Comparison of ENCODE assay signal across 8 cellular contexts in genomic region chr3:136197159-136197715, GRCh38. TPM values are rescaled to one million over a fixed set of nuclear protein-coding genes. Genes with fewer than 3 reads are reported as not detected.
DNase-seq lines count a peak whose midpoint lies in the region; ATAC-seq and TF ChIP-seq lines count a peak whose summit lies in the region.

No MANE protein-coding gene starts in this region.

- H3K27ac ChIP-seq in brain microvascular endothelial cell (peak overlapping the region; percentile 98), mesenchymal stem cell (ENCODE audit: low read length, poor library complexity, severe bottlenecking) (peak overlapping the region; percentile 94), aorta (ENCODE audit: low read depth in 1 of 2, low read length in 2 of 2) (peak overlapping the region; percentile 83 to 94)

- ATAC-seq in aorta (ENCODE audit: low FRiP score) (no peak), HG03280 (IDR thresholded peaks at IDR 0.05; ENCODE audit: unreplicated experiment) (no peak), sciatic nerve (no peak)

- H2BK5ac ChIP-seq in mesenchymal stem cell (ENCODE audit: low read depth, low read length, poor library complexity, severe bottlenecking): peak overlapping the region; percentile 88

- DNase-seq in DMS79 treated with DMSO at 0.1 percent for 48 hours (lab: John Stamatoyannopoulos, UW): peak; percentile 68
- peak; percentile 38 for DNase-seq in NB4 (ENCODE audit: low read depth)
- DNase-seq in brain microvascular endothelial cell: no peak
- DNase-seq in mesenchymal stem cell: no peak
- no peak for DNase-seq in aorta
- no peak for DNase-seq in middle frontal gyrus (ENCODE audit: extremely low spot score, low spot score)
- DNase-seq in sciatic nerve (ENCODE audit: low spot score): no peak

- TF ChIP-seq CTCF in NB4 (IDR thresholded peaks at IDR 0.05; ENCODE audit: low read depth, low read length) (no peak), brain microvascular endothelial cell (IDR thresholded peaks at IDR 0.05; ENCODE audit: low read depth, low read length, missing control alignments) (no peak)

- H3K36me3 ChIP-seq in brain microvascular endothelial cell (replicated peaks): no peaks in the 10 kb centered on the region
- H3K36me3 ChIP-seq in mesenchymal stem cell (ENCODE audit: control insufficient read depth in 1 of 2, insufficient read depth in 2 of 2, low read depth in 1 of 2, low read length in 2 of 2): no peaks in the 10 kb centered on the region
- H3K36me3 ChIP-seq in aorta (ENCODE audit: control insufficient read depth in 1 of 2, insufficient read depth in 2 of 2, low read length in 1 of 2): no peaks in the 10 kb centered on the region

- H3K23ac ChIP-seq in mesenchymal stem cell (ENCODE audit: low read length in 2 of 2): peak overlapping the region in 1 of 2 experiments; percentile 81

- H2BK12ac ChIP-seq in mesenchymal stem cell (ENCODE audit: low read length in 2 of 2): peak overlapping the region; percentile 38 to 94

- 18% methylated on average over 12 of the region's 13 CpGs for WGBS in mesenchymal stem cell
- WGBS in aorta, 2 donors: 11 to 12% methylated on average over 13 of the region's 13 CpGs

- H2BK120ac ChIP-seq in mesenchymal stem cell (ENCODE audit: low read depth, low read length): peak overlapping the region; percentile 89

- H2BK15ac ChIP-seq in mesenchymal stem cell (ENCODE audit: low read depth, poor library complexity, severe bottlenecking): peak overlapping the region; percentile 73

- no peaks in the 10 kb centered on the region for H3K79me1 ChIP-seq in mesenchymal stem cell (replicated peaks; ENCODE audit: low read length, poor library complexity, severe bottlenecking)

- H3K18ac ChIP-seq in mesenchymal stem cell (ENCODE audit: low read depth in 1 of 2, low read length in 2 of 2): peak overlapping the region; percentile 99

- H3K9me3 ChIP-seq in mesenchymal stem cell (ENCODE audit: control insufficient read depth, low read length) (no peaks in the 10 kb centered on the region), aorta (ENCODE audit: control insufficient read depth, low read length) (no peaks in the 10 kb centered on the region)

- TF ChIP-seq POLR2A in NB4 (IDR thresholded peaks at IDR 0.05; ENCODE audit: extremely low read depth, insufficient read length): no peak

- H3K4me2 ChIP-seq in mesenchymal stem cell (ENCODE audit: low read length, poor library complexity, severe bottlenecking): peak overlapping the region; percentile 87

- H3K27me3 ChIP-seq in brain microvascular endothelial cell (replicated peaks) (no peaks in the 10 kb centered on the region), mesenchymal stem cell (ENCODE audit: control insufficient read depth in 1 of 2, insufficient read depth in 1 of 2, low read length in 2 of 2) (no peaks in the 10 kb centered on the region), aorta (ENCODE audit: control insufficient read depth in 1 of 2, insufficient read depth in 2 of 2, low read length in 1 of 2) (no peaks in the 10 kb centered on the region)

- H2AFZ ChIP-seq in mesenchymal stem cell (ENCODE audit: low read depth, low read length): peak overlapping the region; percentile 75

- peak overlapping the region; percentile 68 for H3K4me3 ChIP-seq in NB4 (ENCODE audit: low read depth, low read length)
- H3K4me3 ChIP-seq in brain microvascular endothelial cell (ENCODE audit: low read depth, low read length): peak overlapping the region; percentile 73
- peak overlapping the region; percentile 95 to 96 for H3K4me3 ChIP-seq in mesenchymal stem cell (ENCODE audit: insufficient read depth in 1 of 2, low read depth in 1 of 2, low read length in 2 of 2)
- peak overlapping the region; percentile 50 to 55 for H3K4me3 ChIP-seq in aorta (ENCODE audit: low read length in 2 of 2)

- peak overlapping the region; percentile 75 to 85 for H3K4ac ChIP-seq in mesenchymal stem cell (ENCODE audit: low read depth in 1 of 2, low read length in 2 of 2)

- H3K4me1 ChIP-seq in mesenchymal stem cell (ENCODE audit: control insufficient read depth, insufficient read depth, low read depth, low read length) (peaks cover 3% of the 10 kb centered on the region), aorta (ENCODE audit: control insufficient read depth in 1 of 2, insufficient read depth in 2 of 2, low read length in 2 of 2) (peaks cover 2 to 7% of the 10 kb centered on the region in 2 donors)

- H4K91ac ChIP-seq in mesenchymal stem cell (ENCODE audit: low read length): peak overlapping the region; percentile 96

- H3K14ac ChIP-seq in mesenchymal stem cell (ENCODE audit: low read length in 2 of 2): peak overlapping the region in 1 of 2 experiments; percentile 50

- H4K8ac ChIP-seq in mesenchymal stem cell (ENCODE audit: low read length): peak overlapping the region; percentile 95

- in situ Hi-C loops in brain microvascular endothelial cell (cut with HindIII; ENCODE audit: low pct_ligation_motif_present, low sequenced_read_pairs): no loop called here

- H2AK5ac ChIP-seq in mesenchymal stem cell (ENCODE audit: low read length, severe bottlenecking): no peak overlapping the region

- intact Hi-C loops in aorta (cut with DNase I): loop anchor here (1.0 to 10.0 kb wide), 5 partner anchors 53 to 555 kb away; partner anchors contain the start of genes PCCB (in 2 of the 2) and STAG1 (in 1 of the 2)
- intact Hi-C loops in sciatic nerve (cut with DNase I): no loop called here

- peak overlapping the region; percentile 98 for H3K9ac ChIP-seq in mesenchymal stem cell (ENCODE audit: low read length)

RNA-seq across cellular contexts. Expression of gene MSL2, which starts 1.1 kb away (rescaled TPM):
- 10.3 TPM for polyA plus RNA-seq in mesenchymal stem cell (2013, experiment 1 of 2)
- polyA plus RNA-seq in mesenchymal stem cell (2013, experiment 2 of 2): 9.6 TPM
- total RNA-seq in aorta (10 to 100 TPM; 27.7 to 33.9 TPM), sciatic nerve (39.1 TPM)
- polyA plus RNA-seq in aorta: 1 to 10 TPM; 4.9 to 6.2 TPM

RNA-seq across cellular contexts. Expression of gene PCCB, which starts 52.9 kb away (rescaled TPM):
- 23.4 TPM for polyA plus RNA-seq in mesenchymal stem cell (2013, experiment 1 of 2)
- 23.2 TPM for polyA plus RNA-seq in mesenchymal stem cell (2013, experiment 2 of 2)
- total RNA-seq in aorta: 10 to 100 TPM; 16.4 to 18.7 TPM
- 10 to 100 TPM; 11.5 to 15.0 TPM for polyA plus RNA-seq in aorta
- total RNA-seq in sciatic nerve: 26.2 TPM

Comparison
In these comparisons a context has a peak if more than half of its experiments do, and no peak if none do; other contexts are left out.
1. DNase-seq: peak in DMS79 treated with DMSO at 0.1 percent for 48 hours (single experiment) and NB4 (single experiment); none in brain microvascular endothelial cell (single experiment), mesenchymal stem cell (single experiment), aorta (0 of 2), middle frontal gyrus (single experiment) and sciatic nerve (single experiment).
2. Peak in every context shown above with its lines, with median percentiles within 50 percentile points of each other: H3K4me3 ChIP-seq and H3K27ac ChIP-seq.